In the genomic region with DNA sequence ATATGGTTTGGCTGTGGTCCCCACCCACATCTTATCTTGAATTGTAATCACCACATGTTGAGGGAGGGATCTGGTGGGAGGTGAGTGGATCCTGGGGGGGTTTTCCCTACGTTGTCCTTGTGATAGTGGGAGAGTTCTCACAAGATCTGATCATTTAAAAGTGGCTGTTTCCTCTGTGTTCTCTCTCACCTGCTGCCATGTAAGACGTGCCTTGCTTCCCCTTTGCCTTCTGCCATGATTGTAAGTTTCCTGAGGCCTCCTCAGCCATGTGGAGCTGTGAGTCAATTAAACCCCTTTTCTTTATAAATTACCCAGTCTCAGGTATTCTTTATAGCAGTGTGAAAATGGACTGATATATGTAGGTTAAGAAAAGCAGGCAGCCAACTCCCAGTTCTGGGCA, we compare ENCODE assay signal across 6 cellular contexts. TPM values are rescaled to one million over a fixed set of nuclear protein-coding genes. Genes with fewer than 3 reads are reported as not detected.
DNase-seq lines count a peak whose midpoint lies in the region; ATAC-seq, FAIRE-seq and TF ChIP-seq lines count a peak whose summit lies in the region.
"Not testable (repeated sequence)": the region's sequence is repeated elsewhere in the genome, so short reads cannot be mapped to it uniquely, and the experiment has no call there.
"Had no signal": no experiment of that assay in that cellular context is flagged by ENCODE, and none has a peak within 500 bp of the region (broad histone marks: within the 10 kb centered on the region; RNA-seq: fewer than 3 reads in every experiment).

No MANE protein-coding gene starts in this region.

- BruUV-seq in K562 (replicated peaks; lab: Mats Ljungman, UMichigan) = not testable (repeated sequence)

- H3K4me1 Mint-ChIP-seq in nephron progenitor cell = not testable (repeated sequence)

- not testable (repeated sequence) for H3K4me2 ChIP-seq in K562 (ENCODE audit: insufficient read depth, low read length)

- not testable (repeated sequence) for H2AFZ ChIP-seq in K562 (ENCODE audit: low read depth, low read length)

- H3K9me3 Mint-ChIP-seq in nephron progenitor cell = peaks cover 18% of the 10 kb centered on the region

- H3K4me1 ChIP-seq in K562 (replicated peaks in 1 of 2; ENCODE audit: control insufficient read depth in 2 of 2, insufficient read depth in 2 of 2, low read length in 2 of 2) = not testable (repeated sequence)

- in situ Hi-C loops in K562 (cut with MboI) = not testable (repeated sequence)

- H3K27ac ChIP-seq in K562 (ENCODE audit: extremely low read depth, low read depth, low read length) = not testable (repeated sequence)

- not testable (repeated sequence) for H3K27me3 ChIP-seq in K562 (ENCODE audit: control insufficient read depth in 2 of 2, insufficient read depth in 2 of 2, low read length in 2 of 2)

- H3K27ac Mint-ChIP-seq in nephron progenitor cell = peak overlapping the region; percentile 64

- peaks cover 11% of the 10 kb centered on the region for H3K27me3 Mint-ChIP-seq in nephron progenitor cell (ENCODE audit: low read depth, poor library complexity)

- not testable (repeated sequence) for FAIRE-seq in K562 (lab: Jason Lieb, UNC)

- not testable (repeated sequence) for H3K36me3 Mint-ChIP-seq in nephron progenitor cell (ENCODE audit: low read depth)

- CTCF ChIA-PET in K562 (lab: Yijun Ruan, JAX; ENCODE audit: low intra/inter-chr PET ratio) = not testable (repeated sequence)

- H3K4me3 Mint-ChIP-seq in nephron progenitor cell = not testable (repeated sequence)

- H3K9ac ChIP-seq in K562 (ENCODE audit: insufficient read depth in 1 of 2, low read depth in 2 of 2, low read length in 2 of 2) = not testable (repeated sequence)

- DNase-seq in K562 (ENCODE audit: extremely low read depth in 1 of 4, low spot score in 3 of 4); nephron progenitor cell: not testable (repeated sequence)
- peak; percentile 1 for DNase-seq in ecto neural progenitor cell (ENCODE audit: low spot score)
- peak; percentile 44 to 76 for DNase-seq in erythroblast (lab: John Stamatoyannopoulos, UW)
- peak; percentile 16 for DNase-seq in islet precursor cell

- 5% methylated on average over 2 of the region's 2 CpGs for WGBS in K562 (ENCODE audit: insufficient coverage, low coverage, missing lambda C conversion rate)

- not testable (repeated sequence) for H3K4me3 ChIP-seq in K562

- TF ChIP-seq EP300 in K562 (IDR thresholded peaks at IDR 0.05; ENCODE audit: low read length) = not testable (repeated sequence)

- H4K20me1 ChIP-seq in K562 (replicated peaks; ENCODE audit: control insufficient read depth, insufficient read depth, low read length) = not testable (repeated sequence)

- not testable (repeated sequence) for H3K9me1 ChIP-seq in K562 (ENCODE audit: control insufficient read depth, insufficient read depth, low read length)

- not testable (repeated sequence) for TF ChIP-seq POLR2A in K562 (conservative IDR thresholded peaks at IDR 0.05); erythroblast (IDR thresholded peaks at IDR 0.05; ENCODE audit: low read length)

- intact Hi-C loops in K562 (cut with micrococcal nuclease) = not testable (repeated sequence)

- POLR2A ChIA-PET in K562 (lab: Yijun Ruan, JAX) = not testable (repeated sequence)

- H3K9me3 ChIP-seq in K562 (replicated peaks; ENCODE audit: control insufficient read depth, insufficient read depth, low read depth, low read length) = not testable (repeated sequence)

- not testable (repeated sequence) for ATAC-seq in K562

- not testable (repeated sequence) for H3K79me2 ChIP-seq in K562 (ENCODE audit: control insufficient read depth, insufficient read depth, low read length)

- H3K36me3 ChIP-seq in K562 (ENCODE audit: control insufficient read depth, insufficient read depth, low read length) = not testable (repeated sequence)

- not testable (repeated sequence) for TF ChIP-seq RAD21 in K562 (CRISPR knock-in tag; conservative IDR thresholded peaks at IDR 0.05 in 1 of 2, IDR thresholded peaks at IDR 0.05 in 1 of 2)

- TF ChIP-seq CTCF in K562 (IDR thresholded peaks at IDR 0.05 in 2 of 3, conservative IDR thresholded peaks at IDR 0.05 in 1 of 3; ENCODE audit: insufficient read depth in 2 of 3, low read depth in 1 of 3, low read length in 3 of 3); nephron progenitor cell (IDR thresholded peaks at IDR 0.05): not testable (repeated sequence)

TF ChIP-seq in K562, 482 proteins besides CTCF, POLR2A, EP300 and RAD21:
- TF ChIP-seq ZNF431 (CRISPR knock-in tag; IDR thresholded peaks at IDR 0.05) = peak; percentile 94

RNA-seq across cellular contexts. Expression of a gene that starts 29.7 kb away (rescaled TPM):
- 4.4 and 10.3 TPM in 2 replicates for total RNA-seq in K562 (2011; cell fraction: chromatin; rRNA removed; ENCODE audit: low replicate concordance)
- total RNA-seq in K562 (2011; cell fraction: nucleolus; rRNA removed) = 4.2 and 6.3 TPM in 2 replicates
- 6.5 and 8.8 TPM in 2 replicates for total RNA-seq in K562 (2011; cell fraction: nucleoplasm; rRNA removed)
- total RNA-seq in K562 (2014; rRNA removed) (7.4 and 8.5 TPM in 2 replicates), K562 (2014; rRNA removed; fragmentation: Illumina TruSeq; extraction: Trizol) (6.1 and 6.7 TPM in 2 replicates), K562 (2015; rRNA removed; fragmentation: Illumina TruSeq; extraction: Trizol) (5.3 and 6.6 TPM in 2 replicates), K562 (2021) (6.8 and 7.1 TPM in 2 replicates)
- polyA plus RNA-seq in K562 (2011; rRNA removed) (3.8 and 4.8 TPM in 2 replicates), K562 (2014; fragmentation: Illumina TruSeq; extraction: Trizol) (6.5 and 7.0 TPM in 2 replicates), K562 (2014; fragmentation: Nextera tagmentation; extraction: Ambion mirVana) (1 to 10 TPM; 2.3 to 3.1 TPM), K562 (2014; rRNA removed) (8.3 and 12.5 TPM in 2 replicates)
- polyA plus RNA-seq in K562 (2011; cell fraction: cytosol; rRNA removed) = 5.0 and 11.0 TPM in 2 replicates
- polyA plus RNA-seq in K562 (2011; cell fraction: nucleus; rRNA removed) = 4.8 and 11.5 TPM in 2 replicates
- polyA plus RNA-seq in K562 (2012) = 7.6 and 9.0 TPM in 2 replicates
- polyA minus RNA-seq in K562 (2011; rRNA and poly(A)+ RNA removed) = 3.4 and 5.1 TPM in 2 replicates
- polyA minus RNA-seq in K562 (2011; cell fraction: cytosol; rRNA and poly(A)+ RNA removed) = 2.2 and 2.9 TPM in 2 replicates
- polyA minus RNA-seq in K562 (2011; cell fraction: nucleus; rRNA and poly(A)+ RNA removed) = 5.7 and 5.8 TPM in 2 replicates
- total RNA-seq: A172 had no signal
